Comparison of ENCODE assay signal across 1 cellular context in the genomic region with DNA sequence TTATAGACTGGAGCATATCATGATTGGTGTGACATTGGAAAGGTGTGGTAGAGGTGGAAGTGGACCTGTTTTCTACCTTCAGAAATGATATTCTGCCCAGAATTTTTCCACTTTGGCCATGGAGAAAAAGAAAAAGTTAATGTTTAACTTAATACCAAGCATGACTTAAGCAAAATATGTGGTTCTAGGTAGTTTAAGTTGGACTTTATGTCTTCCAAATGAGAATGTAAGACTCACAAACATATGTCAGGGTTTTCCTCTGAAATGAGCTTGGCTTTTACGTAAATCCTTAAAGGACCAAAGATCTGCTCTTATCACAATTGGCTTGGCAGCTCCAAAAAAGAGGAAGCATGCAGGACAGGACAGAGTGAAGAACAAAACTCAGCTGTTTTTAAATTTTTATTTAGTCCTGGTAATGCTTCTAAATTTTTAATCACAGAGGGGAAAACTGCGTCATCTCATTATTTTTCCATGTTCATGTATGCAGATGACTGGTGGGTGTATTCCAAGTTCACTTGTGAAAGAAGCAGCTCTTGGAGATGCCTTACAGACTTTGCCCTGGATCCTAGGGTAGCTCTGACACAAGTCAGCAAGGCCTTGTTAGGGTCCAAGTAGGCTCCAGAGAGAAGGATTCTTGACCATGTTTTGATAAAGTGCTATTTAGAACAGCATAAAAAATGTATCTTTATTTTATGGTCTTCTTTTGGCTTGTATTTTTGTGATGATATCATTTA.
TF ChIP-seq lines count a peak whose summit lies in the region.

No MANE protein-coding gene starts in this region.

TF ChIP-seq in HepG2, 621 proteins besides CTCF, POLR2A, EP300 and RAD21 (continues in another document):
- TF ChIP-seq ZFP62 (CRISPR knock-in tag; IDR thresholded peaks at IDR 0.05) (no peak), KLF6 (CRISPR knock-in tag; IDR thresholded peaks at IDR 0.05) (no peak), ZZZ3 (CRISPR knock-in tag; IDR thresholded peaks at IDR 0.05; ENCODE audit: borderline replicate concordance) (no peak), ZFP41 (CRISPR knock-in tag; IDR thresholded peaks at IDR 0.05; ENCODE audit: borderline replicate concordance) (no peak), ZNF225 (CRISPR knock-in tag; IDR thresholded peaks at IDR 0.05) (no peak), HCFC1 (IDR thresholded peaks at IDR 0.05; ENCODE audit: low read depth, low read length) (no peak), BHLHE40 (IDR thresholded peaks at IDR 0.05; ENCODE audit: low read length) (no peak), NCOA5 (CRISPR knock-in tag; IDR thresholded peaks at IDR 0.05) (no peak), MAFK (conservative IDR thresholded peaks at IDR 0.05 in 1 of 2, IDR thresholded peaks at IDR 0.05 in 1 of 2; ENCODE audit: low read length in 2 of 2) (0 out of 4 replicates have a peak, but pooled peaks of 1 of the 2 experiments have one; percentile 1), ZNF30 (CRISPR knock-in tag; IDR thresholded peaks at IDR 0.05) (no peak), PHF21A (CRISPR knock-in tag; IDR thresholded peaks at IDR 0.05) (0 out of 2 replicates have a peak, but pooled peaks have one; percentile 35), HHEX (CRISPR knock-in tag; IDR thresholded peaks at IDR 0.05) (no peak), HNF4G (IDR thresholded peaks at IDR 0.05; ENCODE audit: borderline replicate concordance, low read depth, low read length) (no peak), HNF4G (CRISPR knock-in tag; IDR thresholded peaks at IDR 0.05; ENCODE audit: borderline replicate concordance, low read depth) (no peak), ZNF263 (CRISPR knock-in tag; IDR thresholded peaks at IDR 0.05) (no peak), HDAC6 (IDR thresholded peaks at IDR 0.05; ENCODE audit: low read depth, low read length) (no peak), MNT (IDR thresholded peaks at IDR 0.05) (no peak), SOX5 (CRISPR knock-in tag; IDR thresholded peaks at IDR 0.05; ENCODE audit: borderline replicate concordance) (0 out of 2 replicates have a peak, but pooled peaks have one; percentile 31), ZNF564 (CRISPR knock-in tag; IDR thresholded peaks at IDR 0.05) (no peak), ZBTB38 (CRISPR knock-in tag; IDR thresholded peaks at IDR 0.05) (no peak), ZNF879 (CRISPR knock-in tag; IDR thresholded peaks at IDR 0.05) (no peak), CAMTA2 (CRISPR knock-in tag; IDR thresholded peaks at IDR 0.05; ENCODE audit: borderline replicate concordance) (no peak), ZBTB26 (CRISPR knock-in tag; IDR thresholded peaks at IDR 0.05; ENCODE audit: borderline replicate concordance) (no peak), HNF4A (CRISPR knock-in tag; IDR thresholded peaks at IDR 0.05) (peak; percentile 75), SAP130 (CRISPR knock-in tag; IDR thresholded peaks at IDR 0.05; ENCODE audit: low read depth) (peak; percentile 58), ELF3 (CRISPR knock-in tag; IDR thresholded peaks at IDR 0.05) (peak; percentile 26; the same call in 1 of the 2 replicates), ZNF354B (CRISPR knock-in tag; IDR thresholded peaks at IDR 0.05) (no peak), BRF2 (CRISPR knock-in tag; IDR thresholded peaks at IDR 0.05) (no peak), NPAS2 (CRISPR knock-in tag; IDR thresholded peaks at IDR 0.05; ENCODE audit: borderline replicate concordance) (no peak), ZNF468 (CRISPR knock-in tag; IDR thresholded peaks at IDR 0.05) (no peak), SMARCC2 (IDR thresholded peaks at IDR 0.05) (no peak), RBFOX2 (IDR thresholded peaks at IDR 0.05; ENCODE audit: low read depth, low read length) (peak; percentile 42; the same call in 1 of the 2 replicates), HOXA5 (CRISPR knock-in tag; IDR thresholded peaks at IDR 0.05) (no peak), CEBPG (CRISPR knock-in tag; IDR thresholded peaks at IDR 0.05) (0 out of 2 replicates have a peak, but pooled peaks have one; percentile 16), IKZF4 (CRISPR knock-in tag; IDR thresholded peaks at IDR 0.05; ENCODE audit: borderline replicate concordance, low read depth, not compliant biosample characterization) (no peak), NR2F6 (IDR thresholded peaks at IDR 0.05) (no peak), NR2F6 (CRISPR knock-in tag; IDR thresholded peaks at IDR 0.05) (no peak), RNF2 (conservative IDR thresholded peaks at IDR 0.05; ENCODE audit: low read depth) (no peak), ZNF570 (CRISPR knock-in tag; IDR thresholded peaks at IDR 0.05; ENCODE audit: borderline replicate concordance) (no peak), RORA (CRISPR knock-in tag; IDR thresholded peaks at IDR 0.05) (no peak)
- TF ChIP-seq, protein P1, sequence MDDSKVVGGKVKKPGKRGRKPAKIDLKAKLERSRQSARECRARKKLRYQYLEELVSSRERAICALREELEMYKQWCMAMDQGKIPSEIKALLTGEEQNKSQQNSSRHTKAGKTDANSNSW (CRISPR knock-in tag; IDR thresholded peaks at IDR 0.05; ENCODE audit: borderline replicate concordance) = no peak
- TF ChIP-seq, protein P2, sequence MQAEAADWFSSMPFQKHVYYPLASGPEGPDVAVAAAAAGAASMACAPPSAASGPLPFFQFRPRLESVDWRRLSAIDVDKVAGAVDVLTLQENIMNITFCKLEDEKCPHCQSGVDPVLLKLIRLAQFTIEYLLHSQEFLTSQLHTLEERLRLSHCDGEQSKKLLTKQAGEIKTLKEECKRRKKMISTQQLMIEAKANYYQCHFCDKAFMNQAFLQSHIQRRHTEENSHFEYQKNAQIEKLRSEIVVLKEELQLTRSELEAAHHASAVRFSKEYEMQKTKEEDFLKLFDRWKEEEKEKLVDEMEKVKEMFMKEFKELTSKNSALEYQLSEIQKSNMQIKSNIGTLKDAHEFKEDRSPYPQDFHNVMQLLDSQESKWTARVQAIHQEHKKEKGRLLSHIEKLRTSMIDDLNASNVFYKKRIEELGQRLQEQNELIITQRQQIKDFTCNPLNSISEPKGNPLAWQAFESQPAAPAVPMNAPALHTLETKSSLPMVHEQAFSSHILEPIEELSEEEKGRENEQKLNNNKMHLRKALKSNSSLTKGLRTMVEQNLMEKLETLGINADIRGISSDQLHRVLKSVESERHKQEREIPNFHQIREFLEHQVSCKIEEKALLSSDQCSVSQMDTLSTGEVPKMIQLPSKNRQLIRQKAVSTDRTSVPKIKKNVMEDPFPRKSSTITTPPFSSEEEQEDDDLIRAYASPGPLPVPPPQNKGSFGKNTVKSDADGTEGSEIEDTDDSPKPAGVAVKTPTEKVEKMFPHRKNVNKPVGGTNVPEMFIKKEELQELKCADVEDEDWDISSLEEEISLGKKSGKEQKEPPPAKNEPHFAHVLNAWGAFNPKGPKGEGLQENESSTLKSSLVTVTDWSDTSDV (CRISPR knock-in tag; IDR thresholded peaks at IDR 0.05) = no peak
- TF ChIP-seq, protein P3, sequence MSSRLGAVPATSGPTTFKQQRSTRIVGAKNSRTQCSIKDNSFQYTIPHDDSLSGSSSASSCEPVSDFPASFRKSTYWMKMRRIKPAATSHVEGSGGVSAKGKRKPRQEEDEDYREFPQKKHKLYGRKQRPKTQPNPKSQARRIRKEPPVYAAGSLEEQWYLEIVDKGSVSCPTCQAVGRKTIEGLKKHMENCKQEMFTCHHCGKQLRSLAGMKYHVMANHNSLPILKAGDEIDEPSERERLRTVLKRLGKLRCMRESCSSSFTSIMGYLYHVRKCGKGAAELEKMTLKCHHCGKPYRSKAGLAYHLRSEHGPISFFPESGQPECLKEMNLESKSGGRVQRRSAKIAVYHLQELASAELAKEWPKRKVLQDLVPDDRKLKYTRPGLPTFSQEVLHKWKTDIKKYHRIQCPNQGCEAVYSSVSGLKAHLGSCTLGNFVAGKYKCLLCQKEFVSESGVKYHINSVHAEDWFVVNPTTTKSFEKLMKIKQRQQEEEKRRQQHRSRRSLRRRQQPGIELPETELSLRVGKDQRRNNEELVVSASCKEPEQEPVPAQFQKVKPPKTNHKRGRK (CRISPR knock-in tag; IDR thresholded peaks at IDR 0.05) = no peak
- TF ChIP-seq, protein P4, sequence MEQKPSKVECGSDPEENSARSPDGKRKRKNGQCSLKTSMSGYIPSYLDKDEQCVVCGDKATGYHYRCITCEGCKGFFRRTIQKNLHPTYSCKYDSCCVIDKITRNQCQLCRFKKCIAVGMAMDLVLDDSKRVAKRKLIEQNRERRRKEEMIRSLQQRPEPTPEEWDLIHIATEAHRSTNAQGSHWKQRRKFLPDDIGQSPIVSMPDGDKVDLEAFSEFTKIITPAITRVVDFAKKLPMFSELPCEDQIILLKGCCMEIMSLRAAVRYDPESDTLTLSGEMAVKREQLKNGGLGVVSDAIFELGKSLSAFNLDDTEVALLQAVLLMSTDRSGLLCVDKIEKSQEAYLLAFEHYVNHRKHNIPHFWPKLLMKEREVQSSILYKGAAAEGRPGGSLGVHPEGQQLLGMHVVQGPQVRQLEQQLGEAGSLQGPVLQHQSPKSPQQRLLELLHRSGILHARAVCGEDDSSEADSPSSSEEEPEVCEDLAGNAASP (CRISPR knock-in tag; IDR thresholded peaks at IDR 0.05; ENCODE audit: borderline replicate concordance) = no peak
- TF ChIP-seq, protein P5, sequence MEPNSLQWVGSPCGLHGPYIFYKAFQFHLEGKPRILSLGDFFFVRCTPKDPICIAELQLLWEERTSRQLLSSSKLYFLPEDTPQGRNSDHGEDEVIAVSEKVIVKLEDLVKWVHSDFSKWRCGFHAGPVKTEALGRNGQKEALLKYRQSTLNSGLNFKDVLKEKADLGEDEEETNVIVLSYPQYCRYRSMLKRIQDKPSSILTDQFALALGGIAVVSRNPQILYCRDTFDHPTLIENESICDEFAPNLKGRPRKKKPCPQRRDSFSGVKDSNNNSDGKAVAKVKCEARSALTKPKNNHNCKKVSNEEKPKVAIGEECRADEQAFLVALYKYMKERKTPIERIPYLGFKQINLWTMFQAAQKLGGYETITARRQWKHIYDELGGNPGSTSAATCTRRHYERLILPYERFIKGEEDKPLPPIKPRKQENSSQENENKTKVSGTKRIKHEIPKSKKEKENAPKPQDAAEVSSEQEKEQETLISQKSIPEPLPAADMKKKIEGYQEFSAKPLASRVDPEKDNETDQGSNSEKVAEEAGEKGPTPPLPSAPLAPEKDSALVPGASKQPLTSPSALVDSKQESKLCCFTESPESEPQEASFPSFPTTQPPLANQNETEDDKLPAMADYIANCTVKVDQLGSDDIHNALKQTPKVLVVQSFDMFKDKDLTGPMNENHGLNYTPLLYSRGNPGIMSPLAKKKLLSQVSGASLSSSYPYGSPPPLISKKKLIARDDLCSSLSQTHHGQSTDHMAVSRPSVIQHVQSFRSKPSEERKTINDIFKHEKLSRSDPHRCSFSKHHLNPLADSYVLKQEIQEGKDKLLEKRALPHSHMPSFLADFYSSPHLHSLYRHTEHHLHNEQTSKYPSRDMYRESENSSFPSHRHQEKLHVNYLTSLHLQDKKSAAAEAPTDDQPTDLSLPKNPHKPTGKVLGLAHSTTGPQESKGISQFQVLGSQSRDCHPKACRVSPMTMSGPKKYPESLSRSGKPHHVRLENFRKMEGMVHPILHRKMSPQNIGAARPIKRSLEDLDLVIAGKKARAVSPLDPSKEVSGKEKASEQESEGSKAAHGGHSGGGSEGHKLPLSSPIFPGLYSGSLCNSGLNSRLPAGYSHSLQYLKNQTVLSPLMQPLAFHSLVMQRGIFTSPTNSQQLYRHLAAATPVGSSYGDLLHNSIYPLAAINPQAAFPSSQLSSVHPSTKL (CRISPR knock-in tag; IDR thresholded peaks at IDR 0.05) = peak; percentile 76
- TF ChIP-seq, protein P6, sequence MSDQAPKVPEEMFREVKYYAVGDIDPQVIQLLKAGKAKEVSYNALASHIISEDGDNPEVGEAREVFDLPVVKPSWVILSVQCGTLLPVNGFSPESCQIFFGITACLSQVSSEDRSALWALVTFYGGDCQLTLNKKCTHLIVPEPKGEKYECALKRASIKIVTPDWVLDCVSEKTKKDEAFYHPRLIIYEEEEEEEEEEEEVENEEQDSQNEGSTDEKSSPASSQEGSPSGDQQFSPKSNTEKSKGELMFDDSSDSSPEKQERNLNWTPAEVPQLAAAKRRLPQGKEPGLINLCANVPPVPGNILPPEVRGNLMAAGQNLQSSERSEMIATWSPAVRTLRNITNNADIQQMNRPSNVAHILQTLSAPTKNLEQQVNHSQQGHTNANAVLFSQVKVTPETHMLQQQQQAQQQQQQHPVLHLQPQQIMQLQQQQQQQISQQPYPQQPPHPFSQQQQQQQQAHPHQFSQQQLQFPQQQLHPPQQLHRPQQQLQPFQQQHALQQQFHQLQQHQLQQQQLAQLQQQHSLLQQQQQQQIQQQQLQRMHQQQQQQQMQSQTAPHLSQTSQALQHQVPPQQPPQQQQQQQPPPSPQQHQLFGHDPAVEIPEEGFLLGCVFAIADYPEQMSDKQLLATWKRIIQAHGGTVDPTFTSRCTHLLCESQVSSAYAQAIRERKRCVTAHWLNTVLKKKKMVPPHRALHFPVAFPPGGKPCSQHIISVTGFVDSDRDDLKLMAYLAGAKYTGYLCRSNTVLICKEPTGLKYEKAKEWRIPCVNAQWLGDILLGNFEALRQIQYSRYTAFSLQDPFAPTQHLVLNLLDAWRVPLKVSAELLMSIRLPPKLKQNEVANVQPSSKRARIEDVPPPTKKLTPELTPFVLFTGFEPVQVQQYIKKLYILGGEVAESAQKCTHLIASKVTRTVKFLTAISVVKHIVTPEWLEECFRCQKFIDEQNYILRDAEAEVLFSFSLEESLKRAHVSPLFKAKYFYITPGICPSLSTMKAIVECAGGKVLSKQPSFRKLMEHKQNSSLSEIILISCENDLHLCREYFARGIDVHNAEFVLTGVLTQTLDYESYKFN (CRISPR knock-in tag; conservative IDR thresholded peaks at IDR 0.05) = peak; percentile 87
